21 cellular contexts compared by ENCODE assay signal in the genomic region with DNA sequence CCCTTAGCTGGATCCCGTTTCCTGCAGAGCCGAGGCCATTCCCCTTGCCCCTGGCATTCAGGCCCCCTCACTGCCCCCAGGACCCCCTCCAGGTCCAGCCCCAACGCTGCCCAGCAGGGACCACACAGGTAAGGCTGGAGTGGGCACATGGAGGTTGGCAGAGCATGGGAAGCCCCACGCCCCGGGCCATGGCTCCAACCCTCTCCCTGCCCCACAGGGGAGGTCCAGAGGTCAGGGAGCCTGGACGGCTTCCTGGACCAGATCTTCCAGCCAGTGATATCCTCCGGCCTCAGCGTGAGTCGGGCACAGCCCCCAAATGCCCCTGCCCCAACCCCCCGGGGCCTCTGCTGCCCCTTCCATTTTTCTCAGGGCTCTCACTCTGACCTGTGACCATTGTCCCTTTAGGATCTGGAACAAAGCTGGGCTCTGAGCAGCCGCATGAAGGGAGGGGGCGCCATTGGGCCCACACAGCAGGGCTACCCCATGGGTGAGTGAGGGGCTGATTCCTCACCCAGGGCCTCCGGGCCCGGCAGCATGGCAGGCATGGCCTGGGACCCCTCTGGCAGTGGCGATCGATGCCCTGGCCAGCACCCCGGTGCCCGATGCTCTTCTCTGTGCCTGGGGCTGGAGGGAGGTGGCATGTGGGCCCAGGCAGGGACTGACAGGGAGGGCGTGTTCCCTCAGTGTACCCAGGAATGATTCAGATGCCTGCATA. TPM values are rescaled to one million over a fixed set of nuclear protein-coding genes. Genes with fewer than 3 reads are reported as not detected.
A peak's percentile ranks its signal among the peaks of the same experiment; 100 is the strongest.
DNase-seq lines count a peak whose midpoint lies in the region; ATAC-seq, FAIRE-seq and TF ChIP-seq lines count a peak whose summit lies in the region.
"Had no signal": no experiment of that assay in that cellular context is flagged by ENCODE, and none has a peak within 500 bp of the region (broad histone marks: within the 10 kb centered on the region; RNA-seq: fewer than 3 reads in every experiment).

No MANE protein-coding gene starts in this region.

- H3K4ac ChIP-seq in neuronal stem cell (ENCODE audit: low read length), result no peak overlapping the region

- peak overlapping the region; percentile 97 for H2BK15ac ChIP-seq in neuronal stem cell (ENCODE audit: low read length)

- POLR2A ChIA-PET in A549 (lab: Yijun Ruan, JAX), result no interaction called here

- TF ChIP-seq RAD21 in A549 (conservative IDR thresholded peaks at IDR 0.05 in 1 of 2, IDR thresholded peaks at IDR 0.05 in 1 of 2), result no peak

- H3K9ac ChIP-seq in duodenal mucosa (ENCODE audit: low read depth in 1 of 2, low read length in 2 of 2) (peak overlapping the region; percentile 18), neuronal stem cell (ENCODE audit: low read depth, low read length, poor library complexity) (peak overlapping the region; percentile 38)
- H3K9ac ChIP-seq: BLaER1 had no signal

- DNase-seq in A549 (ENCODE audit: low read depth in 1 of 2, low spot score in 1 of 2), result no peak
- peak; percentile 76 for DNase-seq in H7
- DNase-seq in neuronal stem cell (ENCODE audit: low spot score), result no peak
- no peak for DNase-seq in GM03348 (ENCODE audit: low spot score)
- no peak for DNase-seq in NCI-H69 (lab: John Stamatoyannopoulos, UW)
- DNase-seq: CD4-positive, alpha-beta T cell; GOT3; KBM-7; MV-4-11; NCI-H1105; NCI-H2029; NCI-H2227 treated with DMSO at 0.1 percent for 48 hours; NCI-H526 treated with DMSO at 0.1 percent for 48 hours had no signal

- no peak for TF ChIP-seq POLR2A in A549 (IDR thresholded peaks at IDR 0.05; ENCODE audit: low read length)

- no peak for FAIRE-seq in A549 (lab: Jason Lieb, UNC)
- FAIRE-seq: RCC 7860 had no signal

- H3K9me3 ChIP-seq in A549, result no peaks in the 10 kb centered on the region
- H3K9me3 ChIP-seq in duodenal mucosa (ENCODE audit: control insufficient read depth in 1 of 2, low read length in 2 of 2), result no peaks in the 10 kb centered on the region
- no peaks in the 10 kb centered on the region for H3K9me3 ChIP-seq in neuronal stem cell (replicated peaks in 1 of 2; ENCODE audit: control insufficient read depth in 2 of 2, insufficient read depth in 1 of 2, low read depth in 1 of 2, low read length in 2 of 2)
- H3K9me3 ChIP-seq: BLaER1, SJCRH30 had no signal

- H2BK12ac ChIP-seq in neuronal stem cell (ENCODE audit: low read length), result no peak overlapping the region

- H3K23ac ChIP-seq in neuronal stem cell (ENCODE audit: low read depth, low read length, poor library complexity), result peak overlapping the region; percentile 25

- H3K4me2 ChIP-seq in A549, result no peak overlapping the region
- no peak overlapping the region for H3K4me2 ChIP-seq in neuronal stem cell (ENCODE audit: insufficient read depth, low read length, poor library complexity, severe bottlenecking)
- H3K4me2 ChIP-seq: BLaER1 had no signal

- H3K14ac ChIP-seq in neuronal stem cell (ENCODE audit: low read length), result peak overlapping the region; percentile 39

- 75% methylated on average over 17 of the region's 19 CpGs for WGBS in A549 (ENCODE audit: missing lambda C conversion rate)
- no CpG with 5 or more reads among the region's 19 CpGs for WGBS in neuronal stem cell (ENCODE audit: extremely low coverage in 2 of 2, insufficient read length in 2 of 2, insufficient replicate concordance in 1 of 2), 2 donors

- peak overlapping the region; percentile 83 for H2BK120ac ChIP-seq in neuronal stem cell (ENCODE audit: low read depth, low read length)

- no peak overlapping the region for H3K4me3 ChIP-seq in A549
- H3K4me3 ChIP-seq in H7 (ENCODE audit: insufficient read depth, low read depth, low read length), result no peak overlapping the region
- H3K4me3 ChIP-seq in duodenal mucosa (ENCODE audit: low read depth in 1 of 2, low read length in 2 of 2), result no peak overlapping the region
- peak overlapping the region in 1 of 2 donors; percentile 6 for H3K4me3 ChIP-seq in neuronal stem cell (ENCODE audit: low read length in 2 of 2)
- H3K4me3 ChIP-seq: BLaER1, SJCRH30 had no signal

- H3K18ac ChIP-seq in neuronal stem cell (ENCODE audit: low read length), result peak overlapping the region; percentile 80

- no peak overlapping the region for H4K91ac ChIP-seq in neuronal stem cell (ENCODE audit: low read depth, low read length, poor library complexity)

- no peak overlapping the region for H4K8ac ChIP-seq in neuronal stem cell (ENCODE audit: low read depth, low read length)

- peak overlapping the region; percentile 52 to 92; a peak in 3 of 6 replicates for H3K27ac ChIP-seq in A549
- peak overlapping the region; percentile 42 for H3K27ac ChIP-seq in duodenal mucosa (ENCODE audit: low read depth, low read length)
- H3K27ac ChIP-seq in neuronal stem cell (replicated peaks; ENCODE audit: low read length), result no peak overlapping the region
- H3K27ac ChIP-seq: BLaER1, SJCRH30 had no signal

- CTCF ChIA-PET in A549 (lab: Yijun Ruan, JAX), result interaction anchor here (0.5 to 51.3 kb wide), 5 partner anchors 22 to 135 kb away, joined by 3 to 2254 read pairs (median 19); partner anchors contain the start of genes MYO15B, RECQL5, SAP30BP and SMIM5

- no peak for ATAC-seq in A549
- no peak for ATAC-seq in HG02798 (IDR thresholded peaks at IDR 0.05; ENCODE audit: poor library complexity, unreplicated experiment)

- TF ChIP-seq EP300 in A549 (IDR thresholded peaks at IDR 0.05), result no peak

- no peak overlapping the region for H2AFZ ChIP-seq in neuronal stem cell (ENCODE audit: low read length)

- H3K27me3 ChIP-seq in H7 (ENCODE audit: control insufficient read depth, insufficient read depth, low read length) (no peaks in the 10 kb centered on the region), duodenal mucosa (ENCODE audit: control insufficient read depth in 1 of 2, insufficient read depth in 2 of 2, low read length in 2 of 2) (no peaks in the 10 kb centered on the region), neuronal stem cell (ENCODE audit: control insufficient read depth in 3 of 3, insufficient read depth in 3 of 3, low read depth in 1 of 3, low read length in 3 of 3) (peaks cover 0 to 13% (median 0%) of the 10 kb centered on the region in 3 experiments)
- H3K27me3 ChIP-seq: BLaER1 had no signal

- peak overlapping the region; percentile 99 for H2AK5ac ChIP-seq in neuronal stem cell (ENCODE audit: low read depth, low read length)

- TF ChIP-seq CTCF in A549 (IDR thresholded peaks at IDR 0.05), result no peak

- H3K36me3 ChIP-seq in H7 (replicated peaks; ENCODE audit: control insufficient read depth, insufficient read depth, low read length) (no peaks in the 10 kb centered on the region), duodenal mucosa (ENCODE audit: control insufficient read depth in 1 of 2, insufficient read depth in 2 of 2, low read length in 2 of 2) (peaks cover 19 to 66% of the 10 kb centered on the region in 2 donors), neuronal stem cell (replicated peaks in 1 of 2; ENCODE audit: control insufficient read depth in 2 of 2, insufficient read depth in 2 of 2, low read length in 2 of 2) (no peaks in the 10 kb centered on the region)
- H3K36me3 ChIP-seq: SJCRH30 had no signal

- no peak overlapping the region for H2BK5ac ChIP-seq in neuronal stem cell (ENCODE audit: low read length)

- H3K4me1 ChIP-seq in A549, result peaks cover 46% of the 10 kb centered on the region
- peaks cover 30 to 57% of the 10 kb centered on the region in 2 donors for H3K4me1 ChIP-seq in duodenal mucosa (ENCODE audit: control insufficient read depth in 1 of 2, insufficient read depth in 2 of 2, low read length in 2 of 2)
- H3K4me1 ChIP-seq in neuronal stem cell (ENCODE audit: control insufficient read depth in 2 of 2, insufficient read depth in 1 of 2, low read depth in 1 of 2, low read length in 2 of 2), result peaks cover 2 to 12% of the 10 kb centered on the region in 2 donors
- H3K4me1 ChIP-seq: BLaER1, SJCRH30 had no signal

- H3K79me1 ChIP-seq in neuronal stem cell (ENCODE audit: low read depth, low read length), result no peaks in the 10 kb centered on the region

TF ChIP-seq in A549, 52 proteins besides CTCF, POLR2A, EP300 and RAD21 (continues in another document):
- no peak for TF ChIP-seq ZC3H11A (IDR thresholded peaks at IDR 0.05)
- no peak for TF ChIP-seq ZFP36 (IDR thresholded peaks at IDR 0.05; ENCODE audit: borderline replicate concordance, partially characterized antibody)

RNA-seq across cellular contexts. Expression of gene SMIM5, which starts 18.5 kb away (rescaled TPM):
- polyA plus RNA-seq in A549 (2011; rRNA removed) (0.25 and 0.30 TPM in 2 replicates), A549 (2017; fragmentation: RNase III; extraction: RNeasy Plus Mini Kit Qiagen cat#74134 plus additional on column Dnase treatment) (0.15 to 0.33 TPM (median 0.20 TPM) in 3 replicates)
- 0.10 and 0.25 TPM in 2 replicates for polyA plus RNA-seq in A549 (2012; cell fraction: cytosol; rRNA removed)
- polyA plus RNA-seq in A549 (2012; cell fraction: nucleus; rRNA removed), result 0.86 and 0.97 TPM in 2 replicates
- polyA minus RNA-seq in A549 (2011; rRNA and poly(A)+ RNA removed), result 0.19 and 0.21 TPM in 2 replicates
- total RNA-seq in H7 (2014; rRNA removed; shearing (Covaris generic)), result 0.11 TPM in 1 of 2 replicates, not detected in the other
- polyA plus RNA-seq in neuronal stem cell (2013, experiment 1 of 2), result not detected
- not detected for polyA plus RNA-seq in neuronal stem cell (2013, experiment 2 of 2)
- total RNA-seq: Daoy, G401 had no signal
- polyA plus RNA-seq: AG04450 had no signal

RNA-seq across cellular contexts. Expression of gene MYO15B, which starts 27.1 kb away (rescaled TPM):
- polyA plus RNA-seq in A549 (2011; rRNA removed) (12.4 and 17.7 TPM in 2 replicates), A549 (2017; fragmentation: RNase III; extraction: RNeasy Plus Mini Kit Qiagen cat#74134 plus additional on column Dnase treatment) (27.4 to 33.9 TPM (median 33.5 TPM) in 3 replicates)
- polyA plus RNA-seq in A549 (2012; cell fraction: cytosol; rRNA removed), result 14.1 and 16.2 TPM in 2 replicates
- polyA plus RNA-seq in A549 (2012; cell fraction: nucleus; rRNA removed), result 120 and 145 TPM in 2 replicates
- 21.2 and 21.5 TPM in 2 replicates for polyA minus RNA-seq in A549 (2011; rRNA and poly(A)+ RNA removed)
- total RNA-seq in H7 (2014; rRNA removed; shearing (Covaris generic)), result 9.9 and 14.6 TPM in 2 replicates
- 8.5 TPM for polyA plus RNA-seq in neuronal stem cell (2013, experiment 1 of 2)
- polyA plus RNA-seq in neuronal stem cell (2013, experiment 2 of 2), result 8.9 TPM

RNA-seq across cellular contexts. Expression of gene RECQL5, which starts 52.2 kb away (rescaled TPM):
- 22.7 and 29.2 TPM in 2 replicates for polyA plus RNA-seq in A549 (2011; rRNA removed)
- 17.7 and 21.4 TPM in 2 replicates for polyA plus RNA-seq in A549 (2012; cell fraction: cytosol; rRNA removed)
- polyA plus RNA-seq in A549 (2012; cell fraction: nucleus; rRNA removed), result 159 and 161 TPM in 2 replicates
- polyA plus RNA-seq in A549 (2017; fragmentation: RNase III; extraction: RNeasy Plus Mini Kit Qiagen cat#74134 plus additional on column Dnase treatment), result 37.3 to 42.5 TPM (median 39.9 TPM) in 3 replicates
- 48.5 and 52.7 TPM in 2 replicates for polyA minus RNA-seq in A549 (2011; rRNA and poly(A)+ RNA removed)
- total RNA-seq in H7 (2014; rRNA removed; shearing (Covaris generic)), result 36.3 and 40.0 TPM in 2 replicates
- 16.5 TPM for polyA plus RNA-seq in neuronal stem cell (2013, experiment 1 of 2)
- polyA plus RNA-seq in neuronal stem cell (2013, experiment 2 of 2), result 16.0 TPM

RNA-seq across cellular contexts. Expression of gene SAP30BP, which starts 52.4 kb away (rescaled TPM):
- polyA plus RNA-seq in A549 (2011; rRNA removed) (76.3 and 103 TPM in 2 replicates), A549 (2017; fragmentation: RNase III; extraction: RNeasy Plus Mini Kit Qiagen cat#74134 plus additional on column Dnase treatment) (125 to 139 TPM (median 136 TPM) in 3 replicates)
- 97.6 and 108 TPM in 2 replicates for polyA plus RNA-seq in A549 (2012; cell fraction: cytosol; rRNA removed)
- 186 and 190 TPM in 2 replicates for polyA plus RNA-seq in A549 (2012; cell fraction: nucleus; rRNA removed)
- polyA minus RNA-seq in A549 (2011; rRNA and poly(A)+ RNA removed), result 63.9 and 67.1 TPM in 2 replicates
- total RNA-seq in H7 (2014; rRNA removed; shearing (Covaris generic)), result 52.9 and 61.3 TPM in 2 replicates
- 54.0 TPM for polyA plus RNA-seq in neuronal stem cell (2013, experiment 1 of 2)
- polyA plus RNA-seq in neuronal stem cell (2013, experiment 2 of 2), result 51.1 TPM
